ENCODE assay signal across 10 cellular contexts in the genomic region with DNA sequence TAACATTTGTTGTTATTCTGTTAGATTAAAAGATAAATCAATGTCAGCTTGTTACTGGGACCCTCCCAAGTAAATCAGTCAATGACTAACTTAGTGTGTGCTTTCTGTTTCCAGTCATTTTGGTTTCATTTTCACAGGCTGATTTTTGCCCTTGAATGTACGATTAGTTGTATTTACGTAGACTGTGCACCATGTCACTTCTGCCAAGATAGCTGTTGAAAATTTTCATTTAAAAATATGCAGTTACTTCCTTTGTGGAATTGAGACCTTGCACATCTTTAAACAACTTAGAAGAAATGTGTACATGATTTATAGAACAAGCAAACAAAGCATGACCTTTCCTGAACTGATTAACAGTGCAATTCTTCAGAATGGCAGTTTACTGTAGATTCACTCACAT.
DNase-seq lines count a peak whose midpoint lies in the region; ATAC-seq and TF ChIP-seq lines count a peak whose summit lies in the region.
"Had no signal": no experiment of that assay in that cellular context is flagged by ENCODE, and none has a peak within 500 bp of the region (broad histone marks: within the 10 kb centered on the region; RNA-seq: fewer than 3 reads in every experiment).

No MANE protein-coding gene starts in this region.

- ATAC-seq in natural killer cell, result peak in 1 of 3 donors; percentile 29
- no peak for ATAC-seq in natural killer cell treated with Interleukin-12 subunit alpha and Interleukin-12 subunit beta and Interleukin-15 and Interleukin-18, amount 100 ng/mL, for 72 hours
- ATAC-seq in HG03460 (IDR thresholded peaks at IDR 0.05; ENCODE audit: unreplicated experiment), result peak; percentile 82

- no peak for TF ChIP-seq CTCF in natural killer cell (IDR thresholded peaks at IDR 0.05)

- H3K27ac Mint-ChIP-seq in natural killer cell, result no peak overlapping the region
- no peak overlapping the region for H3K27ac Mint-ChIP-seq in natural killer cell treated with Interleukin-12 subunit alpha and Interleukin-12 subunit beta and Interleukin-15 and Interleukin-18, amount 100 ng/mL, for 72 hours

- H3K9me3 Mint-ChIP-seq in natural killer cell, result peaks cover 0 to 3% of the 10 kb centered on the region in 2 donors
- no peaks in the 10 kb centered on the region for H3K9me3 Mint-ChIP-seq in natural killer cell treated with Interleukin-12 subunit alpha and Interleukin-12 subunit beta and Interleukin-15 and Interleukin-18, amount 100 ng/mL, for 72 hours

- DNase-seq in natural killer cell, result no peak
- no peak for DNase-seq in natural killer cell treated with Interleukin-12 subunit alpha and Interleukin-12 subunit beta and Interleukin-15 and Interleukin-18, amount 100 ng/mL, for 72 hours (ENCODE audit: low spot score)
- DNase-seq in fibroblast of peridontal ligament (ENCODE audit: extremely low read depth), result peak; percentile 84
- DNase-seq in NCI-H2227 (lab: John Stamatoyannopoulos, UW; ENCODE audit: unreplicated experiment), result no peak
- no peak for DNase-seq in AG20443 (ENCODE audit: low spot score)
- DNase-seq in NOMO-1 treated with dmso at 0.1 percent for 144 hours (lab: John Stamatoyannopoulos, UW; ENCODE audit: unreplicated experiment), result no peak
- no peak for DNase-seq in stimulated activated CD4-positive, alpha-beta T cell treated with anti-CD3 and anti-CD28 coated beads, Interleukin-1b, Interleukin-23, amount 100 ng/mL, for 48 hours
- DNase-seq: C1 segment of cervical spinal cord; stimulated activated CD4-positive, alpha-beta T cell treated with anti-CD3 and anti-CD28 coated beads, Interleukin-4, amount 100 ng/mL, for 1 hour had no signal

- intact Hi-C loops in natural killer cell (cut with micrococcal nuclease), result no loop called here

- H3K27me3 Mint-ChIP-seq in natural killer cell (ENCODE audit: low read depth in 2 of 2), result no peaks in the 10 kb centered on the region
- H3K27me3 Mint-ChIP-seq in natural killer cell treated with Interleukin-12 subunit alpha and Interleukin-12 subunit beta and Interleukin-15 and Interleukin-18, amount 100 ng/mL, for 72 hours, result no peaks in the 10 kb centered on the region

- H3K4me3 Mint-ChIP-seq in natural killer cell, result peak overlapping the region; percentile 35
- H3K4me3 Mint-ChIP-seq in natural killer cell treated with Interleukin-12 subunit alpha and Interleukin-12 subunit beta and Interleukin-15 and Interleukin-18, amount 100 ng/mL, for 72 hours, result no peak overlapping the region

- no peaks in the 10 kb centered on the region for H3K4me1 Mint-ChIP-seq in natural killer cell
- no peaks in the 10 kb centered on the region for H3K4me1 Mint-ChIP-seq in natural killer cell treated with Interleukin-12 subunit alpha and Interleukin-12 subunit beta and Interleukin-15 and Interleukin-18, amount 100 ng/mL, for 72 hours (ENCODE audit: low read depth in 2 of 2)

- no peaks in the 10 kb centered on the region for H3K36me3 Mint-ChIP-seq in natural killer cell
- H3K36me3 Mint-ChIP-seq in natural killer cell treated with Interleukin-12 subunit alpha and Interleukin-12 subunit beta and Interleukin-15 and Interleukin-18, amount 100 ng/mL, for 72 hours, result no peaks in the 10 kb centered on the region
